ENCODE assay signal across 17 cellular contexts in the genomic region with DNA sequence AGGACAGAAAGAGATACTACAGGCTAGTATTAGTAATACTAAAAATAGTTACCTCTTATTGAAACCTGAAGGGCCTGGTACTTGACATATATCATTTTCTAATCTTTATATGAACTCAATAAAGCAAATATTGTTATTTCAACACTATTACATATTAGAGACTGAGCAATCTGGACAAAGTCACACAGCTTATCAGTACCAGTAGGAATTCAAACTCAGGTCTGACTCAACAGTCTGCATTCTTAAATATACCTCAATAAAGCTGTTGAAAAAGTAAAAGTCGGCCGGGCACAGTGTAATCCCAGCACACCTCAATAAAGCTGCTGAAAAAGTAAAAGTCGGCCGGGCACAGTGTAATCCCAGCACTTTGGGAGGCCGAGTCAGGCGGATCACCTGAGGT.
A peak's percentile ranks its signal among the peaks of the same experiment; 100 is the strongest.
DNase-seq lines count a peak whose midpoint lies in the region; ATAC-seq, FAIRE-seq and TF ChIP-seq lines count a peak whose summit lies in the region.
"Had no signal": no experiment of that assay in that cellular context is flagged by ENCODE, and none has a peak within 500 bp of the region (broad histone marks: within the 10 kb centered on the region; RNA-seq: fewer than 3 reads in every experiment).

No MANE protein-coding gene starts in this region.

- H4K91ac ChIP-seq in IMR-90 (ENCODE audit: insufficient read depth, low read depth, low read length), result no peak overlapping the region

- H3K14ac ChIP-seq in IMR-90 (replicated peaks; ENCODE audit: low read depth, low read length), result no peak overlapping the region

- H3K4me3 ChIP-seq in IMR-90 (ENCODE audit: insufficient read depth, low read depth, low read length) (no peak overlapping the region), epithelial cell of esophagus (ENCODE audit: low read length) (no peak overlapping the region), pancreas (no peak overlapping the region), SJCRH30 (no peak overlapping the region)
- H3K4me3 ChIP-seq: K562, Peyer's patch had no signal

- no peak overlapping the region for H3K18ac ChIP-seq in IMR-90 (ENCODE audit: low read depth, low read length)

- no peak overlapping the region for H4K8ac ChIP-seq in IMR-90 (ENCODE audit: low read depth in 2 of 2, low read length in 2 of 2)

- H3K27ac ChIP-seq in IMR-90 (ENCODE audit: insufficient read depth, low read length) (no peak overlapping the region), pancreas (no peak overlapping the region), SJCRH30 (no peak overlapping the region)

- in situ Hi-C loops in IMR-90 (cut with MboI; ENCODE audit: low sequenced_read_pairs), result no loop called here

- H3K4me1 ChIP-seq in IMR-90 (ENCODE audit: control insufficient read depth, insufficient read depth, low read length) (peaks cover 12% of the 10 kb centered on the region), pancreas (peaks cover 25 to 71% (median 66%) of the 10 kb centered on the region in 3 donors), SJCRH30 (no peaks in the 10 kb centered on the region)

- no peak for TF ChIP-seq RAD21 in IMR-90 (IDR thresholded peaks at IDR 0.05; ENCODE audit: low read length)

- no peak overlapping the region for H3K4me2 ChIP-seq in IMR-90 (ENCODE audit: low read depth, low read length)

- no peak overlapping the region for H2BK120ac ChIP-seq in IMR-90 (ENCODE audit: low read depth, low read length)

- TF ChIP-seq POLR2A in IMR-90 (IDR thresholded peaks at IDR 0.05; ENCODE audit: low read depth, low read length), result no peak

- no peak overlapping the region for H2AK5ac ChIP-seq in IMR-90 (ENCODE audit: low read depth, low read length)

- no peak overlapping the region for H2BK5ac ChIP-seq in IMR-90 (ENCODE audit: low read depth, low read length, poor library complexity, severe bottlenecking)

- 95% methylated on average over 6 of the region's 6 CpGs; no CpG with 5 or more reads in 1 of the 2 experiments for WGBS in IMR-90 (ENCODE audit: extremely low coverage in 2 of 2, insufficient read length in 1 of 2), 2 experiments
- WGBS in pancreas, 2 donors, result 74 to 79% methylated on average over 6 of the region's 6 CpGs

- H3K23ac ChIP-seq in IMR-90 (ENCODE audit: low read depth, low read length), result no peak overlapping the region

- DNase-seq in IMR-90, result peak; percentile 55
- DNase-seq in T-helper 17 cell, result no peak
- DNase-seq in epithelial cell of esophagus (ENCODE audit: low read depth), result peak; percentile 32
- DNase-seq in pancreas, result no peak
- no peak for DNase-seq in kidney glomerular epithelial cell (lab: John Stamatoyannopoulos, UW)
- DNase-seq in NCI-H1930 (lab: John Stamatoyannopoulos, UW), result no peak
- DNase-seq in type B pancreatic cell (ENCODE audit: extremely low spot score, unreplicated experiment), result no peak
- DNase-seq in SJCRH30, result no peak
- DNase-seq: BE2C; CD8-positive, alpha-beta memory T cell; NCI-H1092; NCI-H1694; NCI-H748 treated with DMSO at 0.1 percent for 48 hours; Peyer's patch; SHP77 treated with DMSO at 0.1 percent for 48 hours had no signal

- POLR2A ChIA-PET in IMR-90 (lab: Charles Lee; ENCODE audit: unreplicated experiment), result interaction anchor here (0.5 kb wide), 1 partner anchor 83 kb away, joined by 5 read pairs; no protein-coding TSS in a partner anchor

- H2BK15ac ChIP-seq in IMR-90 (ENCODE audit: low read depth, low read length), result no peak overlapping the region

- H3K9me3 ChIP-seq in IMR-90 (ENCODE audit: control insufficient read depth, insufficient read depth, low read length), result no peaks in the 10 kb centered on the region
- no peaks in the 10 kb centered on the region for H3K9me3 ChIP-seq in T-helper 17 cell (ENCODE audit: control insufficient read depth, low read length, poor library complexity, severe bottlenecking)
- no peaks in the 10 kb centered on the region for H3K9me3 ChIP-seq in pancreas
- no peaks in the 10 kb centered on the region for H3K9me3 ChIP-seq in SJCRH30 (replicated peaks)
- H3K9me3 ChIP-seq: BE2C, Peyer's patch had no signal

- intact Hi-C loops in IMR-90 (cut with micrococcal nuclease), result loop anchor here (5.0 kb wide), 1 partner anchor 44 kb away; no protein-coding TSS in a partner anchor
- intact Hi-C loops in pancreas (cut with DNase I), result loop anchor here in 1 of 3 donors (10.0 kb wide), 1 partner anchor 71 kb away; no protein-coding TSS in a partner anchor

- ATAC-seq in IMR-90 (ENCODE audit: low read depth) (no peak; the same call in 1 of the 2 replicates), T-helper 17 cell (no peak), pancreas (peak; percentile 67 to 84 (median 77))
- ATAC-seq: HCT116 had no signal

- no peak overlapping the region for H3K4ac ChIP-seq in IMR-90 (ENCODE audit: low read depth, low read length)

- dilution Hi-C loops in IMR-90 (cut with HindIII; ENCODE audit: low sequenced_read_pairs, unreplicated experiment), result no loop called here

- no peak overlapping the region for H4K5ac ChIP-seq in IMR-90 (ENCODE audit: low read depth, low read length)

- H3K4me1 Mint-ChIP-seq in T-helper 17 cell (peaks cover 81% of the 10 kb centered on the region), type B pancreatic cell (ENCODE audit: unreplicated experiment) (peaks cover 58% of the 10 kb centered on the region)

- H3K79me1 ChIP-seq in IMR-90 (ENCODE audit: low read depth in 1 of 2, low read length in 2 of 2), result peaks cover 35 to 97% of the 10 kb centered on the region in 2 experiments

- H3K27me3 Mint-ChIP-seq in T-helper 17 cell, result no peaks in the 10 kb centered on the region
- H3K27me3 Mint-ChIP-seq in type B pancreatic cell, result no peaks in the 10 kb centered on the region
- H3K27me3 Mint-ChIP-seq: CD8-positive, alpha-beta memory T cell had no signal

- H3K4me3 Mint-ChIP-seq in T-helper 17 cell (peak overlapping the region; percentile 39), type B pancreatic cell (no peak overlapping the region)

- H3K56ac ChIP-seq in IMR-90 (ENCODE audit: extremely low read depth, insufficient read depth, low read length), result no peak overlapping the region

- H3K27ac Mint-ChIP-seq in T-helper 17 cell, result peak overlapping the region; percentile 69
- H3K27ac Mint-ChIP-seq in type B pancreatic cell, result no peak overlapping the region

- H3K27me3 ChIP-seq in IMR-90 (ENCODE audit: control insufficient read depth, insufficient read depth, low read length) (no peaks in the 10 kb centered on the region), pancreas (no peaks in the 10 kb centered on the region), SJCRH30 (no peaks in the 10 kb centered on the region)
- H3K27me3 ChIP-seq: BE2C, Peyer's patch had no signal

- no TSS peak for BruUV-seq in IMR-90 (replicated peaks; lab: Mats Ljungman, UMichigan)

- H3K36me3 Mint-ChIP-seq in T-helper 17 cell (ENCODE audit: low read depth), result peaks cover 3% of the 10 kb centered on the region
- H3K36me3 Mint-ChIP-seq in type B pancreatic cell, result peaks cover 9% of the 10 kb centered on the region

- no peak overlapping the region for H2AFZ ChIP-seq in IMR-90 (replicated peaks; ENCODE audit: low read length, poor library complexity)

- no peak for TF ChIP-seq CTCF in IMR-90 (conservative IDR thresholded peaks at IDR 0.05; ENCODE audit: low read depth, low read length)
- no peak for TF ChIP-seq CTCF in epithelial cell of esophagus (IDR thresholded peaks at IDR 0.05; ENCODE audit: insufficient read depth, low read depth, low read length, missing control alignments)
- TF ChIP-seq CTCF in pancreas (IDR thresholded peaks at IDR 0.05), result no peak
- no peak for TF ChIP-seq CTCF in type B pancreatic cell (conservative IDR thresholded peaks at IDR 0.05)

- H3K9me3 Mint-ChIP-seq in type B pancreatic cell, result no peaks in the 10 kb centered on the region
- H3K9me3 Mint-ChIP-seq: CD8-positive, alpha-beta memory T cell had no signal

- CTCF ChIA-PET in IMR-90 (lab: Yijun Ruan, JAX), result no interaction called here

- peaks cover 25% of the 10 kb centered on the region for H3K9me1 ChIP-seq in IMR-90 (ENCODE audit: insufficient read depth, low read length)

- H3K9ac ChIP-seq in IMR-90 (ENCODE audit: low read depth, low read length), result no peak overlapping the region

- H3K36me3 ChIP-seq in IMR-90 (ENCODE audit: control insufficient read depth, insufficient read depth, low read length) (no peaks in the 10 kb centered on the region; the same call in 1 of the 2 replicates), pancreas (no peaks in the 10 kb centered on the region), SJCRH30 (no peaks in the 10 kb centered on the region; the same call in 1 of the 2 replicates)
- H3K36me3 ChIP-seq: Peyer's patch had no signal

- no peak overlapping the region for H2AK9ac ChIP-seq in IMR-90 (replicated peaks; ENCODE audit: low read depth, low read length, poor library complexity)

- no peak for FAIRE-seq in pancreas (lab: Jason Lieb, UNC)
- FAIRE-seq: K562 had no signal

- no peak overlapping the region for H2BK20ac ChIP-seq in IMR-90 (ENCODE audit: low read depth, low read length)

- peaks cover 100% of the 10 kb centered on the region for H4K20me1 ChIP-seq in IMR-90 (ENCODE audit: insufficient read depth, low read length)

TF ChIP-seq in IMR-90, 13 proteins besides CTCF, POLR2A, EP300 and RAD21:
- TF ChIP-seq CEBPB (IDR thresholded peaks at IDR 0.05; ENCODE audit: low read depth, low read length), result peak; percentile 55
- no peak for TF ChIP-seq MAZ (IDR thresholded peaks at IDR 0.05; ENCODE audit: borderline replicate concordance, low read depth, low read length)
- TF ChIP-seq RFX5 (IDR thresholded peaks at IDR 0.05; ENCODE audit: low read depth, low read length), result no peak

Comparison
In these comparisons a context has a peak if more than half of its experiments do, and no peak if none do; other contexts are left out.
1. ATAC-seq: peak in pancreas (4 of 4); none in IMR-90 (single experiment) and T-helper 17 cell (single experiment).
2. DNase-seq: peak in IMR-90 (single experiment) and epithelial cell of esophagus (single experiment); none in T-helper 17 cell (0 of 3), pancreas (0 of 6), kidney glomerular epithelial cell (single experiment), NCI-H1930 (0 of 2), type B pancreatic cell (single experiment) and SJCRH30 (0 of 2).